In genomic region chr5:151086192-151086869, GRCh38 we compare ENCODE assay signal across 11 cellular contexts. TPM values are rescaled to one million over a fixed set of nuclear protein-coding genes. Genes with fewer than 3 reads are reported as not detected.
DNase-seq lines count a peak whose midpoint lies in the region; ATAC-seq, FAIRE-seq and TF ChIP-seq lines count a peak whose summit lies in the region.
"Had no signal": no experiment of that assay in that cellular context is flagged by ENCODE, and none has a peak within 500 bp of the region (broad histone marks: within the 10 kb centered on the region; RNA-seq: fewer than 3 reads in every experiment).

No MANE protein-coding gene starts in this region.

- H3K4me1 Mint-ChIP-seq in MCF 10A (ENCODE audit: insufficient read depth, unreplicated experiment): peaks cover 47% of the 10 kb centered on the region
- peaks cover 48% of the 10 kb centered on the region for H3K4me1 Mint-ChIP-seq in nephron

- peak overlapping the region; percentile 88 for H2AK5ac ChIP-seq in IMR-90 (ENCODE audit: low read depth, low read length)

- H3K9me1 ChIP-seq in IMR-90 (ENCODE audit: insufficient read depth, low read length): peaks cover 15% of the 10 kb centered on the region; the same call in 1 of the 2 replicates

- H3K27me3 Mint-ChIP-seq in MCF 10A (ENCODE audit: insufficient read depth, unreplicated experiment) (no peaks in the 10 kb centered on the region), nephron (ENCODE audit: low read depth) (no peaks in the 10 kb centered on the region)

- no peak for TF ChIP-seq RAD21 in IMR-90 (IDR thresholded peaks at IDR 0.05; ENCODE audit: low read length)

- H3K27me3 ChIP-seq in BLaER1 (no peaks in the 10 kb centered on the region), IMR-90 (ENCODE audit: control insufficient read depth, insufficient read depth, low read length) (no peaks in the 10 kb centered on the region)

- H3K14ac ChIP-seq in IMR-90 (replicated peaks; ENCODE audit: low read depth, low read length): peak overlapping the region; percentile 79

- peak overlapping the region; percentile 59 for H2BK5ac ChIP-seq in IMR-90 (ENCODE audit: low read depth, low read length, poor library complexity, severe bottlenecking)

- peak overlapping the region; percentile 81; the same call in 1 of the 2 replicates for H4K91ac ChIP-seq in IMR-90 (ENCODE audit: insufficient read depth, low read depth, low read length)

- FAIRE-seq in H54 (lab: Jason Lieb, UNC): no peak

- peaks cover 11 to 30% of the 10 kb centered on the region in 2 experiments; a peak in 3 of 4 replicates for H3K79me1 ChIP-seq in IMR-90 (ENCODE audit: low read depth in 1 of 2, low read length in 2 of 2)

- peak overlapping the region; percentile 97 for H2BK15ac ChIP-seq in IMR-90 (ENCODE audit: low read depth, low read length)

- CTCF ChIA-PET in IMR-90 (lab: Yijun Ruan, JAX) (interaction anchor here (0.8 kb wide), 1 partner anchor 29 kb away, joined by 3 read pairs; no protein-coding TSS in a partner anchor), MCF 10A (lab: Yijun Ruan, JAX) (interaction anchor here (0.6 to 40.7 kb wide), 10 partner anchors 10 to 153 kb away, joined by 3 to 1587 read pairs (median 3); no protein-coding TSS in a partner anchor)

- H3K4ac ChIP-seq in IMR-90 (ENCODE audit: low read depth, low read length): peak overlapping the region; percentile 89

- TF ChIP-seq CTCF in IMR-90 (conservative IDR thresholded peaks at IDR 0.05; ENCODE audit: low read depth, low read length) (no peak), MCF 10A (IDR thresholded peaks at IDR 0.05; ENCODE audit: unreplicated experiment) (no peak), nephron (IDR thresholded peaks at IDR 0.05; ENCODE audit: unreplicated experiment in 3 of 3) (no peak)

- H2AFZ ChIP-seq in IMR-90 (replicated peaks; ENCODE audit: low read length, poor library complexity): peak overlapping the region; percentile 78

- intact Hi-C loops in IMR-90 (cut with micrococcal nuclease) (no loop called here), MCF 10A (cut with micrococcal nuclease) (no loop called here)

- BruUV-seq in IMR-90 (replicated peaks; lab: Mats Ljungman, UMichigan): no TSS peak
- TSS peak; percentile 32 for BruUV-seq in MCF 10A (replicated peaks; lab: Mats Ljungman, UMichigan)

- H3K4me1 ChIP-seq in BLaER1: peaks cover 36% of the 10 kb centered on the region
- peaks cover 8% of the 10 kb centered on the region; the same call in 1 of the 2 replicates for H3K4me1 ChIP-seq in IMR-90 (ENCODE audit: control insufficient read depth, insufficient read depth, low read length)

- H3K9me3 ChIP-seq in BLaER1 (no peaks in the 10 kb centered on the region), IMR-90 (ENCODE audit: control insufficient read depth, insufficient read depth, low read length) (no peaks in the 10 kb centered on the region)
- H3K9me3 ChIP-seq: mucosa of descending colon had no signal

- H3K18ac ChIP-seq in IMR-90 (ENCODE audit: low read depth, low read length): peak overlapping the region; percentile 67; the same call in 1 of the 2 replicates

- no peak overlapping the region for H3K56ac ChIP-seq in IMR-90 (ENCODE audit: extremely low read depth, insufficient read depth, low read length)

- H4K8ac ChIP-seq in IMR-90 (ENCODE audit: low read depth in 2 of 2, low read length in 2 of 2): peak overlapping the region; percentile 56 to 61; a peak in 3 of 4 replicates

- H2BK120ac ChIP-seq in IMR-90 (ENCODE audit: low read depth, low read length): peak overlapping the region; percentile 85

- in situ Hi-C loops in IMR-90 (cut with MboI; ENCODE audit: low sequenced_read_pairs): no loop called here

- peak overlapping the region; percentile 76 for H2BK20ac ChIP-seq in IMR-90 (ENCODE audit: low read depth, low read length)

- TF ChIP-seq POLR2A in IMR-90 (IDR thresholded peaks at IDR 0.05; ENCODE audit: low read depth, low read length): no peak
- TF ChIP-seq POLR2A in H54 (IDR thresholded peaks at IDR 0.05; ENCODE audit: low read depth, low read length): no peak

- dilution Hi-C loops in IMR-90 (cut with HindIII; ENCODE audit: low sequenced_read_pairs, unreplicated experiment): no loop called here

- peak overlapping the region; percentile 64; the same call in 1 of the 2 replicates for H4K5ac ChIP-seq in IMR-90 (ENCODE audit: low read depth, low read length)

- peaks cover 9% of the 10 kb centered on the region for H3K36me3 Mint-ChIP-seq in MCF 10A (ENCODE audit: insufficient read depth, unreplicated experiment)
- H3K36me3 Mint-ChIP-seq in nephron (ENCODE audit: low read depth): no peaks in the 10 kb centered on the region

- H3K36me3 ChIP-seq in BLaER1 (no peaks in the 10 kb centered on the region), IMR-90 (ENCODE audit: control insufficient read depth, insufficient read depth, low read length) (no peaks in the 10 kb centered on the region)

- H3K4me3 Mint-ChIP-seq in MCF 10A (ENCODE audit: unreplicated experiment) (peak overlapping the region; percentile 73), nephron (peak overlapping the region in 2 of 3 experiments; percentile 53 to 76)

- H3K27ac ChIP-seq in BLaER1 (0 out of 2 replicates have a peak overlapping the region, but pooled peaks have one; percentile 22), IMR-90 (ENCODE audit: insufficient read depth, low read length) (no peak overlapping the region)

- no peak for DNase-seq in IMR-90
- peak; percentile 16 for DNase-seq in MCF 10A (ENCODE audit: unreplicated experiment)
- no peak for DNase-seq in hippocampal formation (lab: John Stamatoyannopoulos, UW)
- no peak for DNase-seq in DMS53 treated with DMSO at 0.1 percent for 48 hours (lab: John Stamatoyannopoulos, UW; ENCODE audit: unreplicated experiment)
- DNase-seq in H54 (ENCODE audit: insufficient read length, low spot score): no peak
- DNase-seq: DND-41, NCI-H446 had no signal

- H3K27ac Mint-ChIP-seq in MCF 10A (ENCODE audit: low read depth, unreplicated experiment): peak overlapping the region; percentile 59
- peak overlapping the region; percentile 2 to 58 (median 34) for H3K27ac Mint-ChIP-seq in nephron

- 70% methylated on average over 2 of the region's 6 CpGs; no CpG with 5 or more reads in 1 of the 2 experiments for WGBS in IMR-90 (ENCODE audit: extremely low coverage in 2 of 2, insufficient read length in 1 of 2), 2 experiments

- H3K4me2 ChIP-seq in BLaER1 (peak overlapping the region; percentile 53), IMR-90 (ENCODE audit: low read depth, low read length) (peak overlapping the region; percentile 14; the same call in 1 of the 2 replicates)

- H3K23ac ChIP-seq in IMR-90 (ENCODE audit: low read depth, low read length): peak overlapping the region; percentile 98

- no peaks in the 10 kb centered on the region for H3K9me3 Mint-ChIP-seq in MCF 10A (ENCODE audit: unreplicated experiment)
- H3K9me3 Mint-ChIP-seq in nephron: no peaks in the 10 kb centered on the region

- no peaks in the 10 kb centered on the region for H4K20me1 ChIP-seq in BLaER1
- H4K20me1 ChIP-seq in IMR-90 (ENCODE audit: insufficient read depth, low read length): no peaks in the 10 kb centered on the region

- peak overlapping the region; percentile 31 for H2AK9ac ChIP-seq in IMR-90 (replicated peaks; ENCODE audit: low read depth, low read length, poor library complexity)

- POLR2A ChIA-PET in IMR-90 (lab: Charles Lee; ENCODE audit: unreplicated experiment) (no interaction called here), MCF 10A (lab: Yijun Ruan, JAX) (interaction anchor here (0.7 to 2.2 kb wide), 4 partner anchors 13 to 297 kb away, joined by 3 to 6 read pairs (median 3); no protein-coding TSS in a partner anchor)

- no peak overlapping the region for H3K4me3 ChIP-seq in BLaER1
- H3K4me3 ChIP-seq in IMR-90 (ENCODE audit: insufficient read depth, low read depth, low read length): no peak overlapping the region; the same call in 1 of the 2 replicates
- H3K4me3 ChIP-seq: mucosa of descending colon had no signal

- ATAC-seq in IMR-90 (ENCODE audit: low read depth) (no peak), HG03378 (IDR thresholded peaks at IDR 0.05; ENCODE audit: unreplicated experiment) (no peak)

- H3K9ac ChIP-seq in BLaER1 (no peak overlapping the region), IMR-90 (ENCODE audit: low read depth, low read length) (peak overlapping the region; percentile 33; the same call in 1 of the 2 replicates)

TF ChIP-seq in IMR-90, 13 proteins besides CTCF, POLR2A, EP300 and RAD21:
- TF ChIP-seq NFE2L2 (IDR thresholded peaks at IDR 0.05; ENCODE audit: low read depth, low read length): no peak
- no peak for TF ChIP-seq RCOR1 (IDR thresholded peaks at IDR 0.05; ENCODE audit: insufficient replicate concordance, low read length)
- TF ChIP-seq BHLHE40 (IDR thresholded peaks at IDR 0.05; ENCODE audit: low read depth, low read length): no peak
- TF ChIP-seq MAFK (IDR thresholded peaks at IDR 0.05; ENCODE audit: low read depth, low read length): no peak
- TF ChIP-seq CHD1 (IDR thresholded peaks at IDR 0.05; ENCODE audit: low read depth, low read length): no peak
- no peak for TF ChIP-seq SMC3 (IDR thresholded peaks at IDR 0.05; ENCODE audit: low read depth, low read length)
- TF ChIP-seq CEBPB (IDR thresholded peaks at IDR 0.05; ENCODE audit: low read depth, low read length): no peak
- TF ChIP-seq MXI1 (IDR thresholded peaks at IDR 0.05; ENCODE audit: borderline replicate concordance, low read depth, low read length): no peak
- TF ChIP-seq ELK1 (IDR thresholded peaks at IDR 0.05; ENCODE audit: borderline replicate concordance, low read depth, low read length): no peak

RNA-seq across cellular contexts. Expression of gene TNIP1, which starts 5.5 kb away (rescaled TPM):
- total RNA-seq in IMR-90 (2012; rRNA removed) (88.0 and 92.8 TPM in 2 replicates), MCF 10A (2022) (246 and 342 TPM in 2 replicates)
- polyA plus RNA-seq in IMR-90 (2012; rRNA removed): 63.8 and 67.1 TPM in 2 replicates
- 62.2 and 66.5 TPM in 2 replicates for polyA plus RNA-seq in IMR-90 (2012; cell fraction: cytosol; rRNA removed)
- 59.0 and 59.6 TPM in 2 replicates for polyA plus RNA-seq in IMR-90 (2012; cell fraction: nucleus; rRNA removed; ENCODE audit: low replicate concordance)
